9 cellular contexts compared by ENCODE assay signal in genomic region chr15:51752918-51753317, GRCh38. TPM values are rescaled to one million over a fixed set of nuclear protein-coding genes. Genes with fewer than 3 reads are reported as not detected.
A peak's percentile ranks its signal among the peaks of the same experiment; 100 is the strongest.
DNase-seq lines count a peak whose midpoint lies in the region; ATAC-seq, FAIRE-seq and TF ChIP-seq lines count a peak whose summit lies in the region.
"Had no signal": no experiment of that assay in that cellular context is flagged by ENCODE, and none has a peak within 500 bp of the region (broad histone marks: within the 10 kb centered on the region; RNA-seq: fewer than 3 reads in every experiment).

No MANE protein-coding gene starts in this region.

- peaks cover 51% of the 10 kb centered on the region for H3K4me1 Mint-ChIP-seq in CD4-positive, alpha-beta T cell (ENCODE audit: low read depth)
- H3K4me1 Mint-ChIP-seq in astrocyte (ENCODE audit: low read depth, unreplicated experiment), result no peaks in the 10 kb centered on the region
- peaks cover 11% of the 10 kb centered on the region for H3K4me1 Mint-ChIP-seq in nephron

- H3K36me3 ChIP-seq in HUES48 (ENCODE audit: control insufficient read depth, insufficient read depth, low read length), result no peaks in the 10 kb centered on the region
- no peaks in the 10 kb centered on the region for H3K36me3 ChIP-seq in astrocyte (ENCODE audit: insufficient read depth, low read length)
- H3K36me3 ChIP-seq in left lung, result no peaks in the 10 kb centered on the region

- peaks cover 3% of the 10 kb centered on the region for H4K20me1 ChIP-seq in astrocyte (ENCODE audit: insufficient read depth, low read length)

- H3K9ac ChIP-seq in HUES48 (ENCODE audit: low read depth, low read length) (no peak overlapping the region), astrocyte (ENCODE audit: low read length) (no peak overlapping the region)

- H2AFZ ChIP-seq in astrocyte (ENCODE audit: low read depth, low read length), result no peak overlapping the region

- no peaks in the 10 kb centered on the region for H3K27me3 ChIP-seq in CD4-positive, alpha-beta T cell (ENCODE audit: control insufficient read depth, insufficient read depth, low read length)
- H3K27me3 ChIP-seq in HUES48 (ENCODE audit: control insufficient read depth, insufficient read depth, low read length) (peaks cover 58% of the 10 kb centered on the region), astrocyte (ENCODE audit: insufficient read depth, low read length) (peaks cover 33% of the 10 kb centered on the region), left lung (peaks cover 0 to 24% of the 10 kb centered on the region in 2 donors)

- POLR2A ChIA-PET in CD4-positive, alpha-beta T cell (lab: Charles Lee), result interaction anchor here (2.0 to 6.4 kb wide), 2 partner anchors 15 to 21 kb away, joined by 10 to 45 read pairs; partner anchors contain the start of gene LYSMD2

- no peak overlapping the region for H3K27ac ChIP-seq in CD4-positive, alpha-beta T cell (ENCODE audit: low read depth, low read length)
- no peak overlapping the region for H3K27ac ChIP-seq in HUES48 (ENCODE audit: low read depth, low read length)
- no peak overlapping the region for H3K27ac ChIP-seq in astrocyte (ENCODE audit: low read depth, low read length)
- no peak overlapping the region for H3K27ac ChIP-seq in left lung

- H3K4me3 Mint-ChIP-seq in CD4-positive, alpha-beta T cell, result peak overlapping the region; percentile 88
- H3K4me3 Mint-ChIP-seq in astrocyte (ENCODE audit: unreplicated experiment), result peak overlapping the region; percentile 63
- peak overlapping the region; percentile 91 to 95 (median 94) for H3K4me3 Mint-ChIP-seq in nephron

- H3K36me3 Mint-ChIP-seq in CD4-positive, alpha-beta T cell (ENCODE audit: low read depth), result no peaks in the 10 kb centered on the region
- no peaks in the 10 kb centered on the region for H3K36me3 Mint-ChIP-seq in astrocyte (ENCODE audit: low read depth, unreplicated experiment)
- no peaks in the 10 kb centered on the region for H3K36me3 Mint-ChIP-seq in nephron (ENCODE audit: low read depth)

- no peaks in the 10 kb centered on the region for H3K9me3 Mint-ChIP-seq in CD4-positive, alpha-beta T cell
- no peaks in the 10 kb centered on the region for H3K9me3 Mint-ChIP-seq in astrocyte (ENCODE audit: unreplicated experiment)
- no peaks in the 10 kb centered on the region for H3K9me3 Mint-ChIP-seq in nephron

- H3K4me2 ChIP-seq in astrocyte (ENCODE audit: low read length), result no peak overlapping the region

- no peak for DNase-seq in CD4-positive, alpha-beta T cell
- DNase-seq in astrocyte (ENCODE audit: low read depth) (no peak), NCI-H526 (lab: John Stamatoyannopoulos, UW) (no peak), left lung (no peak)
- DNase-seq: left cardiac atrium, NCI-H1436 treated with DMSO at 0.1 percent for 48 hours had no signal

- FAIRE-seq in astrocyte (lab: Jason Lieb, UNC), result no peak

- no peaks in the 10 kb centered on the region for H3K27me3 Mint-ChIP-seq in CD4-positive, alpha-beta T cell
- H3K27me3 Mint-ChIP-seq in astrocyte (ENCODE audit: low read depth, unreplicated experiment), result peaks cover 35% of the 10 kb centered on the region
- peaks cover 83% of the 10 kb centered on the region for H3K27me3 Mint-ChIP-seq in nephron (ENCODE audit: low read depth)

- CTCF ChIA-PET in CD4-positive, alpha-beta T cell (lab: Charles Lee), result interaction anchor here (0.7 to 1.1 kb wide), 2 partner anchors 54 to 96 kb away, joined by 3 read pairs; no protein-coding TSS in a partner anchor

- ATAC-seq in CD4-positive, alpha-beta T cell (ENCODE audit: poor library complexity), result no peak
- no peak for ATAC-seq in HG03135 (IDR thresholded peaks at IDR 0.05; ENCODE audit: unreplicated experiment)
- ATAC-seq in left lung, result no peak

- no peak overlapping the region for H3K27ac Mint-ChIP-seq in CD4-positive, alpha-beta T cell
- H3K27ac Mint-ChIP-seq in astrocyte (ENCODE audit: unreplicated experiment) (no peak overlapping the region), nephron (no peak overlapping the region)

- H3K79me2 ChIP-seq in astrocyte (ENCODE audit: insufficient read depth, low read length), result no peaks in the 10 kb centered on the region

- no peaks in the 10 kb centered on the region for H3K9me3 ChIP-seq in CD4-positive, alpha-beta T cell (ENCODE audit: control insufficient read depth, low read length)
- no peaks in the 10 kb centered on the region for H3K9me3 ChIP-seq in HUES48 (ENCODE audit: control insufficient read depth, insufficient read depth, low read length)
- H3K9me3 ChIP-seq in astrocyte (ENCODE audit: insufficient read depth, low read depth, low read length), result no peaks in the 10 kb centered on the region
- H3K9me3 ChIP-seq in left lung, result no peaks in the 10 kb centered on the region

- H3K4me1 ChIP-seq in HUES48 (ENCODE audit: control insufficient read depth, insufficient read depth, low read length) (peaks cover 8% of the 10 kb centered on the region), astrocyte (ENCODE audit: insufficient read depth, low read length) (peaks cover 6% of the 10 kb centered on the region), left lung (peaks cover 3 to 58% of the 10 kb centered on the region in 2 donors)

- H3K4me3 ChIP-seq in HUES48 (ENCODE audit: low read depth, low read length) (peak overlapping the region; percentile 87; the same call in 1 of the 2 replicates), astrocyte (ENCODE audit: insufficient read depth, low read depth, low read length) (no peak overlapping the region), left lung (no peak overlapping the region)

- intact Hi-C loops in CD4-positive, alpha-beta T cell (cut with DNase I, micrococcal nuclease), result loop anchor here in 1 of 2 experiments (2.0 kb wide), 1 partner anchor 14 kb away; no protein-coding TSS in a partner anchor
- intact Hi-C loops in left lung (cut with DNase I), result no loop called here

- no peak for TF ChIP-seq CTCF in CD4-positive, alpha-beta T cell (IDR thresholded peaks at IDR 0.05)
- TF ChIP-seq CTCF in astrocyte (IDR thresholded peaks at IDR 0.05; ENCODE audit: insufficient read depth, low read depth, low read length) (no peak), nephron (IDR thresholded peaks at IDR 0.05; ENCODE audit: unreplicated experiment in 3 of 3) (no peak), left lung (IDR thresholded peaks at IDR 0.05) (no peak)

RNA-seq across cellular contexts. Expression of gene TMOD2, which starts 1.5 kb away (rescaled TPM):
- total RNA-seq in CD4-positive, alpha-beta T cell, result 1 to 10 TPM; 5.6 to 6.9 TPM
- 7.1 and 8.4 TPM in 2 replicates for total RNA-seq in astrocyte
- 10 to 100 TPM; 10.8 to 11.3 TPM for total RNA-seq in left lung

RNA-seq across cellular contexts. Expression of gene LYSMD2, which starts 15.5 kb away (rescaled TPM):
- total RNA-seq in CD4-positive, alpha-beta T cell, result 10 to 100 TPM; 17.4 TPM
- 3.4 and 4.9 TPM in 2 replicates for total RNA-seq in astrocyte
- 10 to 100 TPM; 12.7 to 19.6 TPM for total RNA-seq in left lung
